17 cellular contexts compared by ENCODE assay signal in genomic region chr12:39610626-39611025, GRCh38. TPM values are rescaled to one million over a fixed set of nuclear protein-coding genes. Genes with fewer than 3 reads are reported as not detected.
DNase-seq lines count a peak whose midpoint lies in the region; ATAC-seq and TF ChIP-seq lines count a peak whose summit lies in the region.
"Had no signal": no experiment of that assay in that cellular context is flagged by ENCODE, and none has a peak within 500 bp of the region (broad histone marks: within the 10 kb centered on the region; RNA-seq: fewer than 3 reads in every experiment).

No MANE protein-coding gene starts in this region.

- DNase-seq in Right ventricle myocardium superior (no peak), right atrium auricular region (ENCODE audit: low spot score) (no peak), T-cell (no peak), cerebellum (ENCODE audit: low spot score) (peak; percentile 47), GM10248 (ENCODE audit: extremely low spot score) (no peak)
- DNase-seq: Caco-2, H7, MM.1S, NCI-H1930, NCI-H510A, NCI-H774, RPMI8226, SJCRH30 had no signal

- H3K27ac Mint-ChIP-seq in T-cell, result peak overlapping the region; percentile 15 to 53
- H3K27ac Mint-ChIP-seq: CD14-positive monocyte had no signal

- TF ChIP-seq CTCF in right atrium auricular region (IDR thresholded peaks at IDR 0.05) (no peak), GM10248 (IDR thresholded peaks at IDR 0.05; ENCODE audit: control extremely low read depth, extremely low read depth, low read depth, missing control alignments) (no peak)

- H3K27me3 ChIP-seq in right atrium auricular region (no peaks in the 10 kb centered on the region), subcutaneous abdominal adipose tissue (ENCODE audit: control insufficient read depth in 5 of 5, insufficient read depth in 4 of 5, low read length in 5 of 5) (no peaks in the 10 kb centered on the region)
- H3K27me3 ChIP-seq: SJCRH30 had no signal

- peaks cover 56% of the 10 kb centered on the region for H3K36me3 Mint-ChIP-seq in T-cell
- H3K36me3 Mint-ChIP-seq: CD14-positive monocyte had no signal

- H3K36me3 ChIP-seq in right atrium auricular region (no peaks in the 10 kb centered on the region), subcutaneous abdominal adipose tissue (ENCODE audit: control insufficient read depth in 5 of 5, insufficient read depth in 5 of 5, low read length in 5 of 5) (peaks cover 0 to 7% (median 3%) of the 10 kb centered on the region in 5 donors)
- H3K36me3 ChIP-seq: SJCRH30 had no signal

- no peaks in the 10 kb centered on the region for H3K9me3 Mint-ChIP-seq in T-cell

- H3K4me1 ChIP-seq in right atrium auricular region (no peaks in the 10 kb centered on the region), subcutaneous abdominal adipose tissue (ENCODE audit: control insufficient read depth in 5 of 5, insufficient read depth in 5 of 5, low read length in 5 of 5) (peaks cover 0 to 31% (median 9%) of the 10 kb centered on the region in 5 donors)
- H3K4me1 ChIP-seq: Caco-2 had no signal

- POLR2A ChIA-PET in T-cell (lab: Charles Lee), result interaction anchor here in 1 of 2 donors (1.0 kb wide), 1 partner anchor 9 kb away, joined by 3 read pairs; the partner anchor contains the start of gene ABCD2
- POLR2A ChIA-PET in GM10248 (lab: Yijun Ruan, JAX), result no interaction called here

- no peaks in the 10 kb centered on the region for H3K9me3 ChIP-seq in right atrium auricular region
- H3K9me3 ChIP-seq in subcutaneous abdominal adipose tissue (ENCODE audit: control insufficient read depth in 5 of 5, low read length in 5 of 5), result no peaks in the 10 kb centered on the region
- H3K9me3 ChIP-seq: SJCRH30 had no signal

- peak; percentile 71 for ATAC-seq in Right ventricle myocardium superior (ENCODE audit: poor library complexity)
- no peak for ATAC-seq in T-cell (replicated peaks in 1 of 4)
- no peak for ATAC-seq in GM18502 (IDR thresholded peaks at IDR 0.05; ENCODE audit: poor library complexity, unreplicated experiment)

- H3K27me3 Mint-ChIP-seq in T-cell, result no peaks in the 10 kb centered on the region

- H3K4me1 Mint-ChIP-seq in T-cell, result peaks cover 62 to 66% (median 66%) of the 10 kb centered on the region in 3 donors
- H3K4me1 Mint-ChIP-seq: CD14-positive monocyte had no signal

- CTCF ChIA-PET in T-cell (lab: Charles Lee) (interaction anchor here in 1 of 2 donors (0.6 to 1.1 kb wide), 3 partner anchors 9 to 144 kb away, joined by 3 to 6 read pairs (median 3); partner anchors contain the start of gene ABCD2), GM10248 (lab: Yijun Ruan, JAX) (interaction anchor here (1.2 to 1.8 kb wide), 2 partner anchors 9 to 13 kb away, joined by 5 to 6 read pairs; partner anchors contain the start of gene ABCD2)

- no peak overlapping the region for H3K4me3 ChIP-seq in right atrium auricular region
- no peak overlapping the region for H3K4me3 ChIP-seq in subcutaneous abdominal adipose tissue (ENCODE audit: low read depth in 1 of 5, low read length in 5 of 5)
- H3K4me3 ChIP-seq: SJCRH30 had no signal

- H3K4me3 Mint-ChIP-seq in T-cell, result no peak overlapping the region
- H3K4me3 Mint-ChIP-seq: CD14-positive monocyte had no signal

- intact Hi-C loops in Right ventricle myocardium superior (cut with DNase I), result no loop called here

- H3K27ac ChIP-seq in right atrium auricular region (peak overlapping the region in 1 of 2 donors; percentile 60), subcutaneous abdominal adipose tissue (ENCODE audit: low read depth, low read length) (peak overlapping the region; percentile 91)
- H3K27ac ChIP-seq: SJCRH30 had no signal

- peak overlapping the region in 1 of 5 donors; percentile 53 for H3K9ac ChIP-seq in subcutaneous abdominal adipose tissue (ENCODE audit: low read length in 5 of 5)

RNA-seq across cellular contexts. Expression of gene ABCD2, which starts 9.0 kb away (rescaled TPM):
- total RNA-seq in Right ventricle myocardium superior (9.2 TPM), right atrium auricular region (1 to 10 TPM; 3.6 to 9.9 TPM), T-cell (10 to 100 TPM; 10.9 to 16.8 (median 14.7) TPM), cerebellum (3.5 TPM)
- total RNA-seq: Caco-2, H7, HT-29 had no signal
